36 cellular contexts compared by ENCODE assay signal in the genomic region with DNA sequence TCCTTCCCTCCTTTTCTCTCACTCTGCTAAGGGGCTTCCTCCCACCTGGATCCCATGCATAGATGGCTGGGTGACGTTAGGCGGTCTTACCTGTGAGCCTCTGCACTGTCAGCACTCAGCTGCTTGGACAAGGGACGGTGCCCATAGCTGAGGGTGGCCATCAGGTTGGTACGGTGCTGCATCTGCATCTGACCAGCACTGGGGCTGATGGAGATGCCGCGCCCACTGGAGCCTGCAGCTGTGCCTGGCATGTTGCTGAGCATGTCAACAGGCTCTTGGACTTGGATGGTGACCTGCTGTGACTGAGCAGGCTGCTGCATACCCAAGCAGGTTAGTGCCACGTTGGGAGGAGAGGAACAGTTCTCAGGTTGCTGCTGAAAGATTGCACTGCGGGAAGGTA. TPM values are rescaled to one million over a fixed set of nuclear protein-coding genes. Genes with fewer than 3 reads are reported as not detected.
"Had no signal": no experiment of that assay in that cellular context is flagged by ENCODE, and none has a peak within 500 bp of the region (broad histone marks: within the 10 kb centered on the region; RNA-seq: fewer than 3 reads in every experiment).

No MANE protein-coding gene starts in this region.

- FAIRE-seq: endothelial cell of umbilical vein, islet of Langerhans, TTC549 had no signal

- H3K27me3 ChIP-seq: ascending aorta, cardiac muscle cell, foreskin keratinocyte, heart right ventricle, ovary, right lobe of liver, tibial artery, upper lobe of right lung had no signal

- H3K4me1 ChIP-seq: ascending aorta had no signal

- H3K9me3 Mint-ChIP-seq: brain; effector memory CD8-positive, alpha-beta T cell; natural killer cell treated with Interleukin-12 subunit alpha and Interleukin-12 subunit beta and Interleukin-15 and Interleukin-18, amount 100 ng/mL, for 72 hours; stimulated activated naive CD8-positive, alpha-beta T cell treated with anti-CD3 and anti-CD28 coated beads, Interleukin-15, amount 100 ng/mL, for 72 hours; T-helper 1 cell treated with Interleukin-12 subunit alpha and Interleukin-12 subunit beta and Interleukin-4 antibody, amounts not matched to agents 30 μg/mL and 1 μg/mL, for 36 hours had no signal

- H3K4me1 Mint-ChIP-seq: brain had no signal

- H3K4me3 Mint-ChIP-seq: activated naive CD8-positive, alpha-beta T cell; brain; effector memory CD8-positive, alpha-beta T cell; natural killer cell treated with Interleukin-12 subunit alpha and Interleukin-12 subunit beta and Interleukin-15 and Interleukin-18, amount 100 ng/mL, for 72 hours; stimulated activated naive CD8-positive, alpha-beta T cell treated with anti-CD3 and anti-CD28 coated beads, Interleukin-15, amount 100 ng/mL, for 72 hours; T-helper 1 cell treated with Interleukin-12 subunit alpha and Interleukin-12 subunit beta and Interleukin-4 antibody, amounts not matched to agents 30 μg/mL and 1 μg/mL, for 36 hours had no signal

- H3K27ac ChIP-seq: ascending aorta, cardiac muscle cell, coronary artery, foreskin keratinocyte, heart right ventricle, ovary, right lobe of liver, tibial artery, upper lobe of right lung, VCaP had no signal

- H3K27ac Mint-ChIP-seq: brain; natural killer cell treated with Interleukin-12 subunit alpha and Interleukin-12 subunit beta and Interleukin-15 and Interleukin-18, amount 100 ng/mL, for 72 hours; progenitor cell of endocrine pancreas; T-helper 1 cell treated with Interleukin-12 subunit alpha and Interleukin-12 subunit beta and Interleukin-4 antibody, amounts not matched to agents 30 μg/mL and 1 μg/mL, for 36 hours had no signal

- H3K4me3 ChIP-seq: ascending aorta, cardiac muscle cell, coronary artery, heart right ventricle, mucosa of descending colon, ovary, right lobe of liver, tibial artery, upper lobe of right lung had no signal

- H3K27me3 Mint-ChIP-seq: activated naive CD8-positive, alpha-beta T cell; effector memory CD8-positive, alpha-beta T cell; natural killer cell treated with Interleukin-12 subunit alpha and Interleukin-12 subunit beta and Interleukin-15 and Interleukin-18, amount 100 ng/mL, for 72 hours; progenitor cell of endocrine pancreas; stimulated activated naive CD8-positive, alpha-beta T cell treated with anti-CD3 and anti-CD28 coated beads, Interleukin-15, amount 100 ng/mL, for 72 hours had no signal

- ATAC-seq: effector memory CD8-positive, alpha-beta T cell; foreskin keratinocyte; heart right ventricle; left ventricle myocardium superior; mucosa of descending colon; natural killer cell treated with Interleukin-12 subunit alpha and Interleukin-12 subunit beta and Interleukin-15 and Interleukin-18, amount 100 ng/mL, for 72 hours; right lobe of liver; stimulated activated naive CD8-positive, alpha-beta T cell treated with anti-CD3 and anti-CD28 coated beads, Interleukin-15, amount 100 ng/mL, for 72 hours; upper lobe of right lung had no signal

- H3K9me3 ChIP-seq: ascending aorta, heart right ventricle, mucosa of descending colon, ovary, right lobe of liver, tibial artery, upper lobe of right lung had no signal

- H3K36me3 ChIP-seq: ovary had no signal

- DNase-seq: activated CD4-positive, alpha-beta T cell treated with anti-CD3 and anti-CD28 coated beads for 4 hours; activated CD4-positive, alpha-beta T cell treated with anti-CD3 and anti-CD28 coated beads, Interleukin-2, amount 50 U/mL, for 4 hours; activated naive CD4-positive, alpha-beta T cell; activated T-cell treated with anti-CD3 and anti-CD28 coated beads, Interleukin-2, amount 50 U/mL, for 48 hours; effector memory CD8-positive, alpha-beta T cell; foreskin keratinocyte; heart right ventricle; left ventricle myocardium superior; mucosa of descending colon; ovary; right lobe of liver; stimulated activated CD4-positive, alpha-beta T cell treated with anti-CD3 and anti-CD28 coated beads, Interleukin-12 subunit alpha, Interleukin-12 subunit beta, amount 100 ng/mL, for 4 hours; stimulated activated CD4-positive, alpha-beta T cell treated with anti-CD3 and anti-CD28 coated beads, Interleukin-4, amount 100 ng/mL, for 1 hour; stimulated activated naive CD8-positive, alpha-beta T cell treated with anti-CD3 and anti-CD28 coated beads, Interleukin-15, amount 100 ng/mL, for 72 hours; T-helper 9 cell; tibial artery; upper lobe of right lung had no signal

RNA-seq across cellular contexts. Expression of a gene that starts 21.8 kb away (rescaled TPM):
- total RNA-seq: endothelial cell of umbilical vein; foreskin keratinocyte; glomerular endothelial cell; natural killer cell treated with Interleukin-12 subunit alpha and Interleukin-12 subunit beta and Interleukin-15 and Interleukin-18, amount 100 ng/mL, for 72 hours had no signal
- polyA plus RNA-seq: endothelial cell of umbilical vein, foreskin keratinocyte had no signal

RNA-seq across cellular contexts. Expression of a gene that starts 29.5 kb away (rescaled TPM):
- total RNA-seq: cerebellum; endothelial cell of umbilical vein; foreskin keratinocyte; glomerular endothelial cell; left ventricle myocardium superior; lung microvascular endothelial cell; myocyte; natural killer cell treated with Interleukin-12 subunit alpha and Interleukin-12 subunit beta and Interleukin-15 and Interleukin-18, amount 100 ng/mL, for 72 hours; renal cortical epithelial cell; skeletal muscle tissue; upper lobe of right lung had no signal
- polyA plus RNA-seq: endothelial cell of umbilical vein, esophagus, foreskin keratinocyte, ovary had no signal

RNA-seq across cellular contexts. Expression of a gene that starts 36.1 kb away (rescaled TPM):
- total RNA-seq: endothelial cell of umbilical vein; foreskin keratinocyte; glomerular endothelial cell; left ventricle myocardium superior; lung microvascular endothelial cell; mucosa of descending colon; myocyte; natural killer cell treated with Interleukin-12 subunit alpha and Interleukin-12 subunit beta and Interleukin-15 and Interleukin-18, amount 100 ng/mL, for 72 hours; progenitor cell of endocrine pancreas; renal cortical epithelial cell; upper lobe of right lung had no signal
- polyA plus RNA-seq: endothelial cell of umbilical vein, foreskin keratinocyte had no signal
